1 cellular context compared by ENCODE assay signal in genomic region chr1:154154053-154154452, GRCh38.
TF ChIP-seq lines count a peak whose summit lies in the region.

No MANE protein-coding gene starts in this region.

TF ChIP-seq in H1, 55 proteins besides CTCF, POLR2A, EP300 and RAD21:
- no peak for TF ChIP-seq HDAC2 (IDR thresholded peaks at IDR 0.05; ENCODE audit: borderline replicate concordance in 1 of 2, low read depth in 2 of 2, low read length in 2 of 2)
- 0 out of 2 replicates have a peak, but pooled peaks have one; percentile 27 for TF ChIP-seq KDM1A (IDR thresholded peaks at IDR 0.05; ENCODE audit: borderline replicate concordance, low read length)
